In genomic region chr21:42094811-42095210, GRCh38 we compare ENCODE assay signal across 24 cellular contexts. TPM values are rescaled to one million over a fixed set of nuclear protein-coding genes. Genes with fewer than 3 reads are reported as not detected.
DNase-seq lines count a peak whose midpoint lies in the region; ATAC-seq and TF ChIP-seq lines count a peak whose summit lies in the region.
"Had no signal": no experiment of that assay in that cellular context is flagged by ENCODE, and none has a peak within 500 bp of the region (broad histone marks: within the 10 kb centered on the region; RNA-seq: fewer than 3 reads in every experiment).

No MANE protein-coding gene starts in this region.

- TF ChIP-seq CTCF in HFFc6 (IDR thresholded peaks at IDR 0.05) (peak; percentile 54), ascending aorta (IDR thresholded peaks at IDR 0.05) (no peak), foreskin keratinocyte (conservative IDR thresholded peaks at IDR 0.05) (peak; percentile 17)

- H3K27ac Mint-ChIP-seq in HFFc6, result no peak overlapping the region; the same call in 1 of the 2 replicates
- H3K27ac Mint-ChIP-seq in activated T-helper 1 cell treated with anti-CD3 and anti-CD28 coated beads, Interleukin-12 subunit alpha, Interleukin-12 subunit beta, Interleukin-2, Interleukin-4 antibody, amounts not matched to agents 30 ng/mL and 10 ng/mL and 1 ng/mL, durations not matched to agents 14 hours and 24 hours and 36 hours, result no peak overlapping the region
- H3K27ac Mint-ChIP-seq: activated CD4-positive, alpha-beta T cell treated with anti-CD3 and anti-CD28 coated beads, Interleukin-2, amount 10 ng/mL, durations not matched to agents 7 days and 5 days; mesothelial cell of epicardium; nephron had no signal

- peaks cover 10% of the 10 kb centered on the region for H3K36me3 Mint-ChIP-seq in HFFc6 (ENCODE audit: low read depth)
- no peaks in the 10 kb centered on the region for H3K36me3 Mint-ChIP-seq in activated T-helper 1 cell treated with anti-CD3 and anti-CD28 coated beads, Interleukin-12 subunit alpha, Interleukin-12 subunit beta, Interleukin-2, Interleukin-4 antibody, amounts not matched to agents 30 ng/mL and 10 ng/mL and 1 ng/mL, durations not matched to agents 14 hours and 24 hours and 36 hours (ENCODE audit: low read depth)
- H3K36me3 Mint-ChIP-seq: CD14-positive monocyte had no signal

- H3K4me1 Mint-ChIP-seq in HFFc6 (ENCODE audit: low read depth), result peaks cover 47% of the 10 kb centered on the region
- no peaks in the 10 kb centered on the region for H3K4me1 Mint-ChIP-seq in activated T-helper 1 cell treated with anti-CD3 and anti-CD28 coated beads, Interleukin-12 subunit alpha, Interleukin-12 subunit beta, Interleukin-2, Interleukin-4 antibody, amounts not matched to agents 30 ng/mL and 10 ng/mL and 1 ng/mL, durations not matched to agents 14 hours and 24 hours and 36 hours (ENCODE audit: low read depth)

- H3K9me3 ChIP-seq in ascending aorta, result no peaks in the 10 kb centered on the region
- H3K9me3 ChIP-seq: esophagus squamous epithelium had no signal

- intact Hi-C loops in ascending aorta (cut with DNase I), result loop anchor here (1.0 to 10.0 kb wide), 7 partner anchors 38 to 930 kb away; partner anchors contain the start of genes BACE2 and ZBTB21
- intact Hi-C loops in activated T-helper 1 cell treated with anti-CD3 and anti-CD28 coated beads, Interleukin-12 subunit alpha, Interleukin-12 subunit beta, Interleukin-2, Interleukin-4 antibody, amounts not matched to agents 30 ng/mL and 10 ng/mL and 1 ng/mL, durations not matched to agents 14 hours and 24 hours and 36 hours (cut with micrococcal nuclease), result no loop called here

- H2AFZ ChIP-seq in ACC112 (ENCODE audit: low read length, unreplicated experiment), result no peak overlapping the region

- peaks cover 14% of the 10 kb centered on the region for H3K9me3 Mint-ChIP-seq in HFFc6
- peaks cover 6% of the 10 kb centered on the region for H3K9me3 Mint-ChIP-seq in activated T-helper 1 cell treated with anti-CD3 and anti-CD28 coated beads, Interleukin-12 subunit alpha, Interleukin-12 subunit beta, Interleukin-2, Interleukin-4 antibody, amounts not matched to agents 30 ng/mL and 10 ng/mL and 1 ng/mL, durations not matched to agents 14 hours and 24 hours and 36 hours
- H3K9me3 Mint-ChIP-seq: activated CD4-positive, alpha-beta T cell treated with anti-CD3 and anti-CD28 coated beads, Interleukin-2, amount 10 ng/mL, durations not matched to agents 7 days and 5 days had no signal

- H3K36me3 ChIP-seq in ACC112 (ENCODE audit: insufficient read depth, low read length) (no peaks in the 10 kb centered on the region), ascending aorta (no peaks in the 10 kb centered on the region)
- H3K36me3 ChIP-seq: esophagus squamous epithelium had no signal

- H3K79me2 ChIP-seq in ACC112 (ENCODE audit: control insufficient read depth, insufficient read depth, low read length, unreplicated experiment), result no peaks in the 10 kb centered on the region

- H3K4me3 Mint-ChIP-seq in HFFc6, result no peak overlapping the region
- H3K4me3 Mint-ChIP-seq in activated T-helper 1 cell treated with anti-CD3 and anti-CD28 coated beads, Interleukin-12 subunit alpha, Interleukin-12 subunit beta, Interleukin-2, Interleukin-4 antibody, amounts not matched to agents 30 ng/mL and 10 ng/mL and 1 ng/mL, durations not matched to agents 14 hours and 24 hours and 36 hours, result no peak overlapping the region
- H3K4me3 Mint-ChIP-seq: activated CD4-positive, alpha-beta T cell treated with anti-CD3 and anti-CD28 coated beads, Interleukin-2, amount 10 ng/mL, durations not matched to agents 7 days and 5 days; CD14-positive monocyte; mesothelial cell of epicardium; nephron had no signal

- H3K27me3 Mint-ChIP-seq in HFFc6 (ENCODE audit: insufficient read depth), result peaks cover 13% of the 10 kb centered on the region
- peaks cover 7% of the 10 kb centered on the region for H3K27me3 Mint-ChIP-seq in activated T-helper 1 cell treated with anti-CD3 and anti-CD28 coated beads, Interleukin-12 subunit alpha, Interleukin-12 subunit beta, Interleukin-2, Interleukin-4 antibody, amounts not matched to agents 30 ng/mL and 10 ng/mL and 1 ng/mL, durations not matched to agents 14 hours and 24 hours and 36 hours (ENCODE audit: insufficient read depth)

- no peak for DNase-seq in HFFc6
- no peak for DNase-seq in ascending aorta (ENCODE audit: low spot score in 2 of 2)
- no peak for DNase-seq in foreskin keratinocyte
- DNase-seq in activated CD4-positive, alpha-beta T cell treated with anti-CD3 and anti-CD28 coated beads for 1 hour, result no peak
- no peak for DNase-seq in COLO829 (ENCODE audit: low spot score)
- DNase-seq in activated T-helper 1 cell treated with anti-CD3 and anti-CD28 coated beads, Interleukin-12 subunit alpha, Interleukin-12 subunit beta, Interleukin-2, Interleukin-4 antibody, amounts not matched to agents 30 ng/mL and 10 ng/mL and 1 ng/mL, durations not matched to agents 14 hours and 24 hours and 36 hours (ENCODE audit: low spot score), result no peak
- DNase-seq: activated CD4-positive, alpha-beta T cell treated with anti-CD3 and anti-CD28 coated beads, Interleukin-2, amount 10 ng/mL, durations not matched to agents 7 days and 5 days; activated CD8-positive, alpha-beta memory T cell treated with anti-CD3 and anti-CD28 coated beads, Interleukin-2, amount 50 U/mL, for 4 hours; central memory CD4-positive, alpha-beta T cell; DMS79; esophagus squamous epithelium; NCI-H1092 treated with DMSO at 0.1 percent for 48 hours; NCI-H2081; NCI-H510A treated with DMSO at 0.1 percent for 48 hours; SIG-M5; stimulated activated CD4-positive, alpha-beta T cell treated with anti-CD3 and anti-CD28 coated beads, Interleukin-1b, Interleukin-23, amount 100 ng/mL, for 48 hours; stimulated activated naive CD4-positive, alpha-beta T cell; T-helper 1 cell had no signal

- peaks cover 24% of the 10 kb centered on the region for H3K4me1 ChIP-seq in ACC112 (ENCODE audit: control insufficient read depth, insufficient read depth, low read length, unreplicated experiment)
- peaks cover 21 to 48% of the 10 kb centered on the region in 2 donors for H3K4me1 ChIP-seq in ascending aorta
- peaks cover 10% of the 10 kb centered on the region for H3K4me1 ChIP-seq in foreskin keratinocyte

- ATAC-seq in foreskin keratinocyte (no peak), GM19467 (IDR thresholded peaks at IDR 0.05; ENCODE audit: unreplicated experiment) (no peak)

- H3K4me3 ChIP-seq in ACC112 (ENCODE audit: low read depth, low read length) (no peak overlapping the region), ascending aorta (no peak overlapping the region)
- H3K4me3 ChIP-seq: esophagus squamous epithelium had no signal

- H3K27me3 ChIP-seq in ACC112 (ENCODE audit: insufficient read depth, low read length) (peaks cover 17% of the 10 kb centered on the region), ascending aorta (no peaks in the 10 kb centered on the region), foreskin keratinocyte (peaks cover 24% of the 10 kb centered on the region)

- peak overlapping the region; percentile 56; the same call in 1 of the 2 replicates for H3K27ac ChIP-seq in ACC112 (ENCODE audit: low read depth, low read length)
- peak overlapping the region; percentile 87 to 91 for H3K27ac ChIP-seq in ascending aorta
- peak overlapping the region; percentile 47 for H3K27ac ChIP-seq in foreskin keratinocyte

RNA-seq across cellular contexts. Expression of gene UMODL1, which starts 23.7 kb away (rescaled TPM):
- not detected for total RNA-seq in HFFc6 (2021; fragmentation: NEBNext Ultra II Directional; extraction: Animal tissue kit (Norgen Biotek cat#: 25700))
- total RNA-seq in ascending aorta (not detected), foreskin keratinocyte (not detected in 2 replicates)
- not detected in 2 replicates for polyA plus RNA-seq in foreskin keratinocyte
- not detected in 2 replicates for total RNA-seq in activated T-helper 1 cell treated with anti-CD3 and anti-CD28 coated beads, Interleukin-12 subunit alpha, Interleukin-12 subunit beta, Interleukin-2, Interleukin-4 antibody, amounts not matched to agents 30 ng/mL and 10 ng/mL and 1 ng/mL, durations not matched to agents 14 hours and 24 hours and 36 hours
- total RNA-seq: esophagus squamous epithelium, HT1080, mesothelial cell of epicardium had no signal
- polyA plus RNA-seq: CD14-positive monocyte had no signal

Comparison
In these comparisons a context has a peak if more than half of its experiments do, and no peak if none do; other contexts are left out.
1. CTCF ChIP-seq: peak in HFFc6 (single experiment) and foreskin keratinocyte (single experiment); none in ascending aorta (0 of 3).
2. Peak in every context shown above with its lines, with median percentiles within 50 percentile points of each other: H3K27ac ChIP-seq.